ENCODE assay signal across 1 cellular context in the genomic region with DNA sequence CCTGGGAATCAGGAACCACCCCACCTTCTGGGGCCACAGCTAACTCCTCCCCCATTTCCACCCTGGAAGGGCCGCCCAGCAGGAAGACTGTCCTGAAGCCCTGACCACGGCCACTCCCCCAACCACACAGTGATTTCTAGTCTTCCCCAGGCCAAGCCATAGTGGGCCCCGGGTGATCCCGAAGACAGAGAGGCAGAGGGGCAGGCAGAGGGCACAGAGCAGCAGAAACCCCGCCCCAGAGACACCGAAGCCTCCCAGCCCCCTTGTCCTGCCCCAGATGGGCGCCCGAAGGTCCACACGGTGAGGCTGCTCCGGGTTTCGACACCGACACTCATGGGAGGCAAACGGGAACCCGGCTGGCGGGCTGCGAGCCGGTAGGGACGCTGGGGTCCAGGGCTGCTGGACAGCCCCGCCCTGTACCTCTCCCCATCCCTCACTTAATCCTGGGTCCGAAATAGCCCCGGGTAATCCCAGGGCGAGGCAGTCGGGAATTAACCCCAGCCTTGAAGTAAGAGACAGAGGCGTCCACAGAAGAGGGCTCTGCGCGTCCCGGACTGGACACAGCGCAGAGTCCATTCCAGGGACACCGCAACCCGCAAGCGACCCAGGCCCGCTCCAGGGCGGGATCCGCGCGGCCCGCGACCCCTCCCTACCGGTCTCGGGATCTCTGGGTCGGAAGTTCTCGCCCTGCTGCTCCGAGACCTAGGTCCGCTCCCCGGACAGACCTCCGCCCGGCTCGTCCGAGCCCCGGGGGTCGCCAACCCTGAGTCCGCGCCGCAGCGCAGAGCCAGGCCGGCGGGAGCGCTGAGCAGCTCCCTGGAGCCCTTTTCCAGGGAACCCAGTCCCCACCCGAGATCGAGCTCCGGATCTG.
A peak's percentile ranks its signal among the peaks of the same experiment; 100 is the strongest.
TF ChIP-seq lines count a peak whose summit lies in the region.

No MANE protein-coding gene starts in this region.

TF ChIP-seq in HepG2, 621 proteins besides CTCF, POLR2A, EP300 and RAD21 (continued from another document and continues in another):
- TF ChIP-seq SATB2 (CRISPR knock-in tag; IDR thresholded peaks at IDR 0.05): 0 out of 2 replicates have a peak, but pooled peaks have one; percentile 36
- TF ChIP-seq STAT5B (CRISPR knock-in tag; IDR thresholded peaks at IDR 0.05): no peak
- TF ChIP-seq ZMYM4 (CRISPR knock-in tag; IDR thresholded peaks at IDR 0.05): peak; percentile 48
- TF ChIP-seq, protein P1, sequence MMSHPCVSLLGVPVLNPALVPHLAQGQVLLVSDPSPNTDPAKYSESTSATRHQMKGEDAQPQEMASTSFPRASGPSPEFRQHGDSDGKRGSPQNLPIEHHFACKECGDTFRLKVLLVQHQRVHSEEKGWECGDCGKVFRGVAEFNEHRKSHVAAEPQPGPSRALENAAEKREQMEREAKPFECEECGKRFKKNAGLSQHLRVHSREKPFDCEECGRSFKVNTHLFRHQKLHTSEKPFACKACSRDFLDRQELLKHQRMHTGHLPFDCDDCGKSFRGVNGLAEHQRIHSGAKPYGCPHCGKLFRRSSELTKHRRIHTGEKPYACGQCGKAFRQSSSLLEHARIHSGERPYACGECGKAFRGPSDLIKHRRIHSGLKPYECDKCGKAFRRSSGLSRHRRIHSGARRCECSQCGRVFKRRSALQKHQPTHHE (CRISPR knock-in tag; IDR thresholded peaks at IDR 0.05; ENCODE audit: borderline replicate concordance): peak; percentile 64; the same call in 1 of the 2 replicates
- 0 out of 2 replicates have a peak, but pooled peaks have one; percentile 56 for TF ChIP-seq GTF3A (CRISPR knock-in tag; conservative IDR thresholded peaks at IDR 0.05)
- TF ChIP-seq ZNF703 (CRISPR knock-in tag; IDR thresholded peaks at IDR 0.05; ENCODE audit: borderline replicate concordance): peak; percentile 56; the same call in 1 of the 2 replicates
- TF ChIP-seq ZNF337 (CRISPR knock-in tag; IDR thresholded peaks at IDR 0.05; ENCODE audit: borderline replicate concordance, low read depth): peak; percentile 81; the same call in 1 of the 2 replicates
- 0 out of 2 replicates have a peak, but pooled peaks have one; percentile 44 for TF ChIP-seq ZSCAN22 (CRISPR knock-in tag; IDR thresholded peaks at IDR 0.05)
- TF ChIP-seq, protein P2, sequence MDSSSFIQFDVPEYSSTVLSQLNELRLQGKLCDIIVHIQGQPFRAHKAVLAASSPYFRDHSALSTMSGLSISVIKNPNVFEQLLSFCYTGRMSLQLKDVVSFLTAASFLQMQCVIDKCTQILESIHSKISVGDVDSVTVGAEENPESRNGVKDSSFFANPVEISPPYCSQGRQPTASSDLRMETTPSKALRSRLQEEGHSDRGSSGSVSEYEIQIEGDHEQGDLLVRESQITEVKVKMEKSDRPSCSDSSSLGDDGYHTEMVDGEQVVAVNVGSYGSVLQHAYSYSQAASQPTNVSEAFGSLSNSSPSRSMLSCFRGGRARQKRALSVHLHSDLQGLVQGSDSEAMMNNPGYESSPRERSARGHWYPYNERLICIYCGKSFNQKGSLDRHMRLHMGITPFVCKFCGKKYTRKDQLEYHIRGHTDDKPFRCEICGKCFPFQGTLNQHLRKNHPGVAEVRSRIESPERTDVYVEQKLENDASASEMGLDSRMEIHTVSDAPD (CRISPR knock-in tag; IDR thresholded peaks at IDR 0.05): peak; percentile 49; the same call in 1 of the 2 replicates
- peak; percentile 19; the same call in 1 of the 2 replicates for TF ChIP-seq DMAP1 (CRISPR knock-in tag; IDR thresholded peaks at IDR 0.05)
- TF ChIP-seq, protein P3, sequence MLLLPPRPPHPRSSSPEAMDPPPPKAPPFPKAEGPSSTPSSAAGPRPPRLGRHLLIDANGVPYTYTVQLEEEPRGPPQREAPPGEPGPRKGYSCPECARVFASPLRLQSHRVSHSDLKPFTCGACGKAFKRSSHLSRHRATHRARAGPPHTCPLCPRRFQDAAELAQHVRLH (CRISPR knock-in tag; IDR thresholded peaks at IDR 0.05; ENCODE audit: borderline replicate concordance, low read depth): no peak
- TF ChIP-seq ZBTB20 (CRISPR knock-in tag; IDR thresholded peaks at IDR 0.05; ENCODE audit: borderline replicate concordance, low read depth): peak; percentile 45; the same call in 1 of the 2 replicates
- TF ChIP-seq ZNF670 (CRISPR knock-in tag; IDR thresholded peaks at IDR 0.05; ENCODE audit: borderline replicate concordance): 0 out of 2 replicates have a peak, but pooled peaks have one; percentile 26
- TF ChIP-seq ZNF713 (CRISPR knock-in tag; IDR thresholded peaks at IDR 0.05): no peak
- TF ChIP-seq, protein P4, sequence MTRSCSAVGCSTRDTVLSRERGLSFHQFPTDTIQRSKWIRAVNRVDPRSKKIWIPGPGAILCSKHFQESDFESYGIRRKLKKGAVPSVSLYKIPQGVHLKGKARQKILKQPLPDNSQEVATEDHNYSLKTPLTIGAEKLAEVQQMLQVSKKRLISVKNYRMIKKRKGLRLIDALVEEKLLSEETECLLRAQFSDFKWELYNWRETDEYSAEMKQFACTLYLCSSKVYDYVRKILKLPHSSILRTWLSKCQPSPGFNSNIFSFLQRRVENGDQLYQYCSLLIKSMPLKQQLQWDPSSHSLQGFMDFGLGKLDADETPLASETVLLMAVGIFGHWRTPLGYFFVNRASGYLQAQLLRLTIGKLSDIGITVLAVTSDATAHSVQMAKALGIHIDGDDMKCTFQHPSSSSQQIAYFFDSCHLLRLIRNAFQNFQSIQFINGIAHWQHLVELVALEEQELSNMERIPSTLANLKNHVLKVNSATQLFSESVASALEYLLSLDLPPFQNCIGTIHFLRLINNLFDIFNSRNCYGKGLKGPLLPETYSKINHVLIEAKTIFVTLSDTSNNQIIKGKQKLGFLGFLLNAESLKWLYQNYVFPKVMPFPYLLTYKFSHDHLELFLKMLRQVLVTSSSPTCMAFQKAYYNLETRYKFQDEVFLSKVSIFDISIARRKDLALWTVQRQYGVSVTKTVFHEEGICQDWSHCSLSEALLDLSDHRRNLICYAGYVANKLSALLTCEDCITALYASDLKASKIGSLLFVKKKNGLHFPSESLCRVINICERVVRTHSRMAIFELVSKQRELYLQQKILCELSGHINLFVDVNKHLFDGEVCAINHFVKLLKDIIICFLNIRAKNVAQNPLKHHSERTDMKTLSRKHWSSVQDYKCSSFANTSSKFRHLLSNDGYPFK (CRISPR knock-in tag; IDR thresholded peaks at IDR 0.05; ENCODE audit: borderline replicate concordance): no peak
- TF ChIP-seq HNF4A (CRISPR knock-in tag; IDR thresholded peaks at IDR 0.05): peak; percentile 42; the same call in 1 of the 2 replicates
- peak; percentile 83 for TF ChIP-seq AGO2 (optimal IDR thresholded peaks at IDR 0.05; ENCODE audit: low read depth, low read length)
- TF ChIP-seq SMYD3 (CRISPR knock-in tag; IDR thresholded peaks at IDR 0.05): peak; percentile 62; the same call in 1 of the 2 replicates
- TF ChIP-seq TAF1 (CRISPR knock-in tag; IDR thresholded peaks at IDR 0.05): peak; percentile 40; the same call in 1 of the 2 replicates
- TF ChIP-seq SMAD1 (CRISPR knock-in tag; IDR thresholded peaks at IDR 0.05; ENCODE audit: borderline replicate concordance, low read depth): no peak
- peak; percentile 20 for TF ChIP-seq ASH2L (IDR thresholded peaks at IDR 0.05; ENCODE audit: insufficient read length, low read depth, low read length)
- no peak for TF ChIP-seq ELF3 (CRISPR knock-in tag; IDR thresholded peaks at IDR 0.05)
- peak; percentile 70 for TF ChIP-seq ZNF501 (CRISPR knock-in tag; IDR thresholded peaks at IDR 0.05)
- TF ChIP-seq, protein P5, sequence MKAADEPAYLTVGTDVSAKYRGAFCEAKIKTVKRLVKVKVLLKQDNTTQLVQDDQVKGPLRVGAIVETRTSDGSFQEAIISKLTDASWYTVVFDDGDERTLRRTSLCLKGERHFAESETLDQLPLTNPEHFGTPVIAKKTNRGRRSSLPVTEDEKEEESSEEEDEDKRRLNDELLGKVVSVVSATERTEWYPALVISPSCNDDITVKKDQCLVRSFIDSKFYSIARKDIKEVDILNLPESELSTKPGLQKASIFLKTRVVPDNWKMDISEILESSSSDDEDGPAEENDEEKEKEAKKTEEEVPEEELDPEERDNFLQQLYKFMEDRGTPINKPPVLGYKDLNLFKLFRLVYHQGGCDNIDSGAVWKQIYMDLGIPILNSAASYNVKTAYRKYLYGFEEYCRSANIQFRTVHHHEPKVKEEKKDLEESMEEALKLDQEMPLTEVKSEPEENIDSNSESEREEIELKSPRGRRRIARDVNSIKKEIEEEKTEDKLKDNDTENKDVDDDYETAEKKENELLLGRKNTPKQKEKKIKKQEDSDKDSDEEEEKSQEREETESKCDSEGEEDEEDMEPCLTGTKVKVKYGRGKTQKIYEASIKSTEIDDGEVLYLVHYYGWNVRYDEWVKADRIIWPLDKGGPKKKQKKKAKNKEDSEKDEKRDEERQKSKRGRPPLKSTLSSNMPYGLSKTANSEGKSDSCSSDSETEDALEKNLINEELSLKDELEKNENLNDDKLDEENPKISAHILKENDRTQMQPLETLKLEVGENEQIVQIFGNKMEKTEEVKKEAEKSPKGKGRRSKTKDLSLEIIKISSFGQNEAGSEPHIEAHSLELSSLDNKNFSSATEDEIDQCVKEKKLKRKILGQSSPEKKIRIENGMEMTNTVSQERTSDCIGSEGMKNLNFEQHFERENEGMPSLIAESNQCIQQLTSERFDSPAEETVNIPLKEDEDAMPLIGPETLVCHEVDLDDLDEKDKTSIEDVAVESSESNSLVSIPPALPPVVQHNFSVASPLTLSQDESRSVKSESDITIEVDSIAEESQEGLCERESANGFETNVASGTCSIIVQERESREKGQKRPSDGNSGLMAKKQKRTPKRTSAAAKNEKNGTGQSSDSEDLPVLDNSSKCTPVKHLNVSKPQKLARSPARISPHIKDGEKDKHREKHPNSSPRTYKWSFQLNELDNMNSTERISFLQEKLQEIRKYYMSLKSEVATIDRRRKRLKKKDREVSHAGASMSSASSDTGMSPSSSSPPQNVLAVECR (CRISPR knock-in tag; IDR thresholded peaks at IDR 0.05; ENCODE audit: borderline replicate concordance): peak; percentile 77
- 0 out of 2 replicates have a peak, but pooled peaks have one; percentile 24 for TF ChIP-seq POGZ (CRISPR knock-in tag; IDR thresholded peaks at IDR 0.05)
- TF ChIP-seq ZNF335 (CRISPR knock-in tag; IDR thresholded peaks at IDR 0.05): no peak
- 0 out of 2 replicates have a peak, but pooled peaks have one; percentile 43 for TF ChIP-seq SNAPC2 (CRISPR knock-in tag; IDR thresholded peaks at IDR 0.05)
- peak; percentile 59 for TF ChIP-seq ZFX (CRISPR knock-in tag; IDR thresholded peaks at IDR 0.05; ENCODE audit: low read depth)
- 0 out of 2 replicates have a peak, but pooled peaks have one; percentile 14 for TF ChIP-seq KDM4B (CRISPR knock-in tag; IDR thresholded peaks at IDR 0.05)
- TF ChIP-seq, protein P6, sequence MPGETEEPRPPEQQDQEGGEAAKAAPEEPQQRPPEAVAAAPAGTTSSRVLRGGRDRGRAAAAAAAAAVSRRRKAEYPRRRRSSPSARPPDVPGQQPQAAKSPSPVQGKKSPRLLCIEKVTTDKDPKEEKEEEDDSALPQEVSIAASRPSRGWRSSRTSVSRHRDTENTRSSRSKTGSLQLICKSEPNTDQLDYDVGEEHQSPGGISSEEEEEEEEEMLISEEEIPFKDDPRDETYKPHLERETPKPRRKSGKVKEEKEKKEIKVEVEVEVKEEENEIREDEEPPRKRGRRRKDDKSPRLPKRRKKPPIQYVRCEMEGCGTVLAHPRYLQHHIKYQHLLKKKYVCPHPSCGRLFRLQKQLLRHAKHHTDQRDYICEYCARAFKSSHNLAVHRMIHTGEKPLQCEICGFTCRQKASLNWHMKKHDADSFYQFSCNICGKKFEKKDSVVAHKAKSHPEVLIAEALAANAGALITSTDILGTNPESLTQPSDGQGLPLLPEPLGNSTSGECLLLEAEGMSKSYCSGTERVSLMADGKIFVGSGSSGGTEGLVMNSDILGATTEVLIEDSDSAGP (CRISPR knock-in tag; IDR thresholded peaks at IDR 0.05; ENCODE audit: borderline replicate concordance): peak; percentile 71; the same call in 1 of the 2 replicates
- peak; percentile 74 for TF ChIP-seq MED8 (CRISPR knock-in tag; IDR thresholded peaks at IDR 0.05; ENCODE audit: insufficient replicate concordance)
- 0 out of 2 replicates have a peak, but pooled peaks have one; percentile 60 for TF ChIP-seq ISX (CRISPR knock-in tag; conservative IDR thresholded peaks at IDR 0.05)
- 0 out of 2 replicates have a peak, but pooled peaks have one; percentile 59 for TF ChIP-seq GZF1 (CRISPR knock-in tag; IDR thresholded peaks at IDR 0.05)
- 0 out of 2 replicates have a peak, but pooled peaks have one; percentile 28 for TF ChIP-seq MXD4 (CRISPR knock-in tag; IDR thresholded peaks at IDR 0.05)
- TF ChIP-seq, protein P7, sequence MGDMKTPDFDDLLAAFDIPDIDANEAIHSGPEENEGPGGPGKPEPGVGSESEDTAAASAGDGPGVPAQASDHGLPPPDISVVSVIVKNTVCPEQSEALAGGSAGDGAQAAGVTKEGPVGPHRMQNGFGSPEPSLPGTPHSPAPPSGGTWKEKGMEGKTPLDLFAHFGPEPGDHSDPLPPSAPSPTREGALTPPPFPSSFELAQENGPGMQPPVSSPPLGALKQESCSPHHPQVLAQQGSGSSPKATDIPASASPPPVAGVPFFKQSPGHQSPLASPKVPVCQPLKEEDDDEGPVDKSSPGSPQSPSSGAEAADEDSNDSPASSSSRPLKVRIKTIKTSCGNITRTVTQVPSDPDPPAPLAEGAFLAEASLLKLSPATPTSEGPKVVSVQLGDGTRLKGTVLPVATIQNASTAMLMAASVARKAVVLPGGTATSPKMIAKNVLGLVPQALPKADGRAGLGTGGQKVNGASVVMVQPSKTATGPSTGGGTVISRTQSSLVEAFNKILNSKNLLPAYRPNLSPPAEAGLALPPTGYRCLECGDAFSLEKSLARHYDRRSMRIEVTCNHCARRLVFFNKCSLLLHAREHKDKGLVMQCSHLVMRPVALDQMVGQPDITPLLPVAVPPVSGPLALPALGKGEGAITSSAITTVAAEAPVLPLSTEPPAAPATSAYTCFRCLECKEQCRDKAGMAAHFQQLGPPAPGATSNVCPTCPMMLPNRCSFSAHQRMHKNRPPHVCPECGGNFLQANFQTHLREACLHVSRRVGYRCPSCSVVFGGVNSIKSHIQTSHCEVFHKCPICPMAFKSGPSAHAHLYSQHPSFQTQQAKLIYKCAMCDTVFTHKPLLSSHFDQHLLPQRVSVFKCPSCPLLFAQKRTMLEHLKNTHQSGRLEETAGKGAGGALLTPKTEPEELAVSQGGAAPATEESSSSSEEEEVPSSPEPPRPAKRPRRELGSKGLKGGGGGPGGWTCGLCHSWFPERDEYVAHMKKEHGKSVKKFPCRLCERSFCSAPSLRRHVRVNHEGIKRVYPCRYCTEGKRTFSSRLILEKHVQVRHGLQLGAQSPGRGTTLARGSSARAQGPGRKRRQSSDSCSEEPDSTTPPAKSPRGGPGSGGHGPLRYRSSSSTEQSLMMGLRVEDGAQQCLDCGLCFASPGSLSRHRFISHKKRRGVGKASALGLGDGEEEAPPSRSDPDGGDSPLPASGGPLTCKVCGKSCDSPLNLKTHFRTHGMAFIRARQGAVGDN (CRISPR knock-in tag; IDR thresholded peaks at IDR 0.05): peak; percentile 73
